ENCODE assay signal across 17 cellular contexts in the genomic region with DNA sequence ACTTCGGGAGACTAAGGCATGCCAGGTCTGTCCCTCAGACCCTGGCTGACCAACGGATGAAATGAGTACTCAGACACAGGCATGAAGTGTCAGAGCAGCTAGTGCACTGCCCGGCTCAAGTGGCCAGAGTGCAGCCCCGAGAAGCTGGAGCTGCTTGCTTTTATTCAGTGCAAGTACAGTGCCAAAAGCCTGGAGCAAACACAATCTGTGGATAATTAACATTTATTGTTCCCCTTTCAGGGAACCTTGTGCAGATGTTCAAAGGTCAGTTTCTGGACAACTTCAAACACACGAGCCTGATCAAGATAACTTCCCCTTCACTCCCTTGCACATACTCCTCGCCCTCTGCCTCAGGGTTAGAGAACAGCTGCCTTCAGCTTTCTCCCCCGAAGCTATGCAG. TPM values are rescaled to one million over a fixed set of nuclear protein-coding genes. Genes with fewer than 3 reads are reported as not detected.
A peak's percentile ranks its signal among the peaks of the same experiment; 100 is the strongest.
DNase-seq lines count a peak whose midpoint lies in the region; ATAC-seq, FAIRE-seq and TF ChIP-seq lines count a peak whose summit lies in the region.
"Had no signal": no experiment of that assay in that cellular context is flagged by ENCODE, and none has a peak within 500 bp of the region (broad histone marks: within the 10 kb centered on the region; RNA-seq: fewer than 3 reads in every experiment).

No MANE protein-coding gene starts in this region.

- peak; percentile 61 to 76 for TF ChIP-seq POLR2A in Peyer's patch (IDR thresholded peaks at IDR 0.05)

- peak overlapping the region in 3 of 4 donors; percentile 42 to 87 (median 77) for H3K27ac ChIP-seq in Peyer's patch
- peak overlapping the region; percentile 35 for H3K27ac ChIP-seq in neutrophil
- H3K27ac ChIP-seq: cardiac muscle cell had no signal

- H3K4me3 ChIP-seq in Peyer's patch: peak overlapping the region in 1 of 4 donors; percentile 20
- no peak overlapping the region for H3K4me3 ChIP-seq in neutrophil (ENCODE audit: low read depth in 1 of 2, low read length in 1 of 2)
- H3K4me3 ChIP-seq: BLaER1 treated with 17β-estradiol and CSF1 and Interleukin-3, amounts not matched to agents 10 nM and 100 nM; cardiac muscle cell had no signal

- peak; percentile 88 for FAIRE-seq in endometrium (lab: Jason Lieb, UNC)
- FAIRE-seq: GM12891, islet of Langerhans had no signal

- H3K4me1 ChIP-seq in Peyer's patch (peaks cover 0 to 8% (median 0%) of the 10 kb centered on the region in 4 donors), neutrophil (ENCODE audit: control insufficient read depth in 1 of 2, insufficient read depth in 1 of 2, low read depth in 1 of 2, low read length in 1 of 2) (peaks cover 6 to 7% of the 10 kb centered on the region in 2 experiments)

- peak; percentile 48 for DNase-seq in HuH-7 (ENCODE audit: low spot score)
- peak in 2 of 3 donors; percentile 74 to 85 for DNase-seq in Peyer's patch
- no peak for DNase-seq in islet precursor cell
- no peak for DNase-seq in midbrain (lab: John Stamatoyannopoulos, UW)
- DNase-seq: activated CD4-positive, alpha-beta T cell treated with anti-CD3 and anti-CD28 coated beads for 4 hours; activated T-cell treated with anti-CD3 and anti-CD28 coated beads, Interleukin-2, amount 50 U/mL, for 24 hours; NCI-H1417; NCI-H446 had no signal

- H3K27me3 ChIP-seq in Peyer's patch (no peaks in the 10 kb centered on the region), neutrophil (no peaks in the 10 kb centered on the region)
- H3K27me3 ChIP-seq: BLaER1 treated with 17β-estradiol and CSF1 and Interleukin-3, amounts not matched to agents 10 nM and 100 nM; cardiac muscle cell had no signal

- H3K36me3 ChIP-seq in Peyer's patch (no peaks in the 10 kb centered on the region), neutrophil (no peaks in the 10 kb centered on the region)
- H3K36me3 ChIP-seq: cardiac muscle cell had no signal

- no peaks in the 10 kb centered on the region for H3K9me3 ChIP-seq in Peyer's patch
- no peaks in the 10 kb centered on the region for H3K9me3 ChIP-seq in neutrophil

- peak in 2 of 6 experiments; percentile 25 to 36 for TF ChIP-seq CTCF in Peyer's patch (IDR thresholded peaks at IDR 0.05)
- TF ChIP-seq CTCF in neutrophil (IDR thresholded peaks at IDR 0.05): no peak

- ATAC-seq in GM21576 (IDR thresholded peaks at IDR 0.05; ENCODE audit: unreplicated experiment) (no peak), GM19463 (IDR thresholded peaks at IDR 0.05; ENCODE audit: unreplicated experiment) (no peak)
- ATAC-seq: HCT116 had no signal

RNA-seq across cellular contexts. Expression of gene ATE1, which starts 7.9 kb away (rescaled TPM):
- 10 to 100 TPM; 31.4 to 47.9 (median 38.3) TPM for total RNA-seq in Peyer's patch

RNA-seq across cellular contexts. Expression of gene NSMCE4A, which starts 39.3 kb away (rescaled TPM):
- total RNA-seq in Peyer's patch: 100 to 1,000 TPM in 2 of 4 donors, 10 to 100 TPM in 2; 59.9 to 175 (median 114) TPM

RNA-seq across cellular contexts. Expression of gene TACC2, which starts 53.3 kb away (rescaled TPM):
- total RNA-seq in Peyer's patch: 100 to 1,000 TPM in 2 of 4 donors, 10 to 100 TPM in 2; 91.6 to 140 (median 109) TPM

Comparison
In these comparisons a context has a peak if more than half of its experiments do, and no peak if none do; other contexts are left out.
1. DNase-seq: peak in HuH-7 (single experiment) and Peyer's patch (2 of 3); none in islet precursor cell (single experiment) and midbrain (single experiment).